Comparison of ENCODE assay signal across 8 cellular contexts in the genomic region with DNA sequence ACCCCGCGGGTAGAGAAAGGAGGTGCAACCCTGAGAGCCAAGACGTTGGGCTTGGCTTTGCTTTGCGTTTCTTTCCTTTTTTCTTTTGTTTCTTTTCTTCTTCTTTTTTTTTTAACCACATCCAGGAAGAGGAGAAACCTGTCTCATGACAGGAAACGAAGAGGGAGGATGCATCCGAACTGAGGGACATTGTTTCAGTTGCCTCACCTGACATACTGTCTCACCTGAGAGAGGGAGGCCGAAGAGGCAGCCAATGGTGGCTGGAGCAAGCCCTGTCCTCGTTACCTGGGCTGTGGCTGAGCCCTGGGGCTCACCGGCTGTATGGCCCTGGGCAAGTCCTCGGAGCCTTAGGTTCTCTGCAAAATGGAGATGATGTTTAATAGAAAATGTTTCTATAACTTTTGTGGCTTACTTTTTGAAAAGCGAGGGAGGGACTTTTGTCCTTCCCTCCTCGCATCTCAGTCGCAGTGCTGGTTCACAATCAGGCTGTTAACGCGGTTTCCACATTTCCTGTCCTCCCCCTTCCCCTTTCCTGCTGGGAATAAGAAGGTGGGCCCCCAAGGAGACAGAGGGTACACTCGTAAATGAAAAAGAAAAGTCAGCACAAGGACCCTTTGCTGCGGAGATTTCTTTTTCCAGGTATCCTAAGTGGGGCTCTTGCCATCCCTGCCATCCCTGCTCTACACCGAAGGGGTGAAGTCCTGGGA. TPM values are rescaled to one million over a fixed set of nuclear protein-coding genes. Genes with fewer than 3 reads are reported as not detected.
DNase-seq lines count a peak whose midpoint lies in the region; ATAC-seq, FAIRE-seq and TF ChIP-seq lines count a peak whose summit lies in the region.

No MANE protein-coding gene starts in this region.

- H3K27me3 Mint-ChIP-seq in T-helper 17 cell: no peaks in the 10 kb centered on the region

- peak overlapping the region; percentile 77; the same call in 1 of the 2 replicates for H2BK12ac ChIP-seq in H1 (ENCODE audit: low read depth, low read length)

- H3K23me2 ChIP-seq in H1 (ENCODE audit: low read depth, low read length): peaks cover 8% of the 10 kb centered on the region; the same call in 1 of the 2 replicates

- no peak for TF ChIP-seq RAD21 in H1 (IDR thresholded peaks at IDR 0.05 in 1 of 2, conservative IDR thresholded peaks at IDR 0.05 in 1 of 2; ENCODE audit: low read depth in 2 of 2, low read length in 2 of 2)

- peak overlapping the region; percentile 81; the same call in 1 of the 2 replicates for H4K8ac ChIP-seq in H1 (ENCODE audit: extremely low read depth, insufficient read depth, low read length)

- H3K4me1 ChIP-seq in BE2C: peaks cover 5% of the 10 kb centered on the region
- H3K4me1 ChIP-seq in H1 (replicated peaks in 1 of 4; ENCODE audit: control insufficient read depth in 3 of 4, insufficient read depth in 4 of 4, low read length in 3 of 4): peaks cover 1 to 12% (median 10%) of the 10 kb centered on the region in 4 experiments; a peak in 5 of 7 replicates
- H3K4me1 ChIP-seq in neutrophil (ENCODE audit: control insufficient read depth in 1 of 2, insufficient read depth in 1 of 2, low read depth in 1 of 2, low read length in 1 of 2): peaks cover 8% of the 10 kb centered on the region in 2 experiments

- H2BK5ac ChIP-seq in H1 (ENCODE audit: low read depth, low read length): peak overlapping the region; percentile 89

- H3K9me3 ChIP-seq in BE2C (no peaks in the 10 kb centered on the region), T-helper 17 cell (ENCODE audit: control insufficient read depth, low read length, poor library complexity, severe bottlenecking) (no peaks in the 10 kb centered on the region), H1 (ENCODE audit: insufficient read depth in 2 of 2, low read depth in 1 of 2, low read length in 1 of 2) (no peaks in the 10 kb centered on the region), neutrophil (no peaks in the 10 kb centered on the region)

- no peak overlapping the region for H2BK15ac ChIP-seq in H1 (ENCODE audit: low read length)

- TF ChIP-seq CTCF in BE2C (IDR thresholded peaks at IDR 0.05; ENCODE audit: low read depth, low read length) (no peak), H1 (IDR thresholded peaks at IDR 0.05; ENCODE audit: control extremely low read depth in 1 of 3, insufficient read depth in 1 of 3, low read depth in 1 of 3, low read length in 3 of 3) (no peak), neutrophil (IDR thresholded peaks at IDR 0.05) (no peak)

- no peak overlapping the region for H2AFZ ChIP-seq in H1 (ENCODE audit: low read length)

- POLR2A ChIA-PET in H1 (lab: Charles Lee; ENCODE audit: partially characterized antibody): interaction anchor here (0.9 to 2.1 kb wide), 9 partner anchors 20 to 175 kb away, joined by 3 to 15 read pairs (median 4); partner anchors contain the start of genes ARHGAP31, TIMMDC1 and TMEM39A

- peak overlapping the region; percentile 72 for H4K91ac ChIP-seq in H1 (replicated peaks; ENCODE audit: insufficient read length, low read length)

- H3K4ac ChIP-seq in H1 (replicated peaks; ENCODE audit: insufficient read length, low read depth, low read length): no peak overlapping the region

- H3K23ac ChIP-seq in H1 (ENCODE audit: insufficient read length): no peak overlapping the region

- H4K5ac ChIP-seq in H1 (ENCODE audit: insufficient read length, low read depth, low read length): peak overlapping the region; percentile 46

- H3K4me2 ChIP-seq in H1 (ENCODE audit: insufficient read depth in 1 of 2, low read depth in 2 of 2, low read length in 2 of 2): peak overlapping the region; percentile 85 to 97

- WGBS in H1 (ENCODE audit: extremely low coverage in 1 of 2, insufficient coverage in 1 of 2, insufficient read length in 1 of 2, insufficient replicate concordance in 2 of 2, low coverage in 1 of 2, low lambda C conversion rate in 2 of 2, missing lambda C conversion rate in 1 of 2), 2 experiments: 23% methylated on average over 15 of the region's 18 CpGs; no CpG with 5 or more reads in 1 of the 2 experiments

- FAIRE-seq in H1 (lab: Jason Lieb, UNC): peak; percentile 63

- DNase-seq in BE2C (no peak), T-helper 17 cell (peak; percentile 29 to 50 (median 34)), H1 (ENCODE audit: low read depth in 1 of 2, low spot score in 2 of 2) (peak in 1 of 2 experiments; percentile 59), middle frontal gyrus (ENCODE audit: extremely low spot score, low spot score) (no peak), NCI-H1092 treated with DMSO at 0.1 percent for 48 hours (lab: John Stamatoyannopoulos, UW) (no peak)

- H3K4me1 Mint-ChIP-seq in T-helper 17 cell: peaks cover 23% of the 10 kb centered on the region

- peak overlapping the region; percentile 80 for H2BK120ac ChIP-seq in H1 (replicated peaks; ENCODE audit: low read depth, low read length)

- no peaks in the 10 kb centered on the region for H3K36me3 Mint-ChIP-seq in T-helper 17 cell (ENCODE audit: low read depth)

- no peaks in the 10 kb centered on the region for H3K79me1 ChIP-seq in H1 (ENCODE audit: low read depth, low read length)

- H2AK5ac ChIP-seq in H1 (ENCODE audit: low read depth, low read length): no peak overlapping the region; the same call in 1 of the 2 replicates

- CTCF ChIA-PET in H1 (lab: Charles Lee; ENCODE audit: partially characterized antibody): interaction anchor here (0.7 to 2.0 kb wide), 3 partner anchors 24 to 31 kb away, joined by 3 to 10 read pairs (median 4); no protein-coding TSS in a partner anchor

- TF ChIP-seq POLR2A in H1 (IDR thresholded peaks at IDR 0.05; ENCODE audit: control extremely low read depth in 1 of 2, low read depth in 2 of 2, low read length in 2 of 2): peak in 1 of 2 experiments; percentile 52; a peak in 1 of 3 replicates

- H3K56ac ChIP-seq in H1 (replicated peaks; ENCODE audit: insufficient read length, low read depth, low read length): peak overlapping the region; percentile 52

- peak overlapping the region; percentile 90; the same call in 1 of the 2 replicates for H2BK20ac ChIP-seq in H1 (ENCODE audit: low read length)

- H3K9ac ChIP-seq in H1 (replicated peaks in 1 of 4; ENCODE audit: extremely low read depth in 1 of 4, low read depth in 3 of 4, low read length in 3 of 4): peak overlapping the region; percentile 14 to 66 (median 60); a peak in 6 of 7 replicates

- peak overlapping the region; percentile 99 for H3K27ac Mint-ChIP-seq in T-helper 17 cell

- peak overlapping the region; percentile 85 for H3K18ac ChIP-seq in H1 (ENCODE audit: extremely low read depth, low read length)

- no peak overlapping the region for H3K14ac ChIP-seq in H1 (ENCODE audit: insufficient read length)

- no peaks in the 10 kb centered on the region for H3K27me3 ChIP-seq in BE2C
- H3K27me3 ChIP-seq in H1 (replicated peaks in 1 of 4; ENCODE audit: control insufficient read depth in 3 of 4, extremely low read depth in 1 of 4, insufficient read depth in 3 of 4, low read length in 3 of 4): no peaks in the 10 kb centered on the region
- no peaks in the 10 kb centered on the region for H3K27me3 ChIP-seq in neutrophil

- H3K79me2 ChIP-seq in H1 (ENCODE audit: control insufficient read depth in 1 of 2, insufficient read depth in 2 of 2, low read length in 2 of 2): no peaks in the 10 kb centered on the region

- H3K4me3 ChIP-seq in BE2C (ENCODE audit: low read depth, low read length) (peak overlapping the region; percentile 81), H1 (ENCODE audit: extremely low read depth in 1 of 4, insufficient read depth in 2 of 4, low read depth in 3 of 4, low read length in 4 of 4) (peak overlapping the region; percentile 49 to 68 (median 66)), neutrophil (ENCODE audit: low read depth in 1 of 2, low read length in 1 of 2) (peak overlapping the region; percentile 65 to 73)

- H3K27ac ChIP-seq in H1 (ENCODE audit: low read depth, low read length) (peak overlapping the region; percentile 79), neutrophil (peak overlapping the region; percentile 70)

- H4K20me1 ChIP-seq in H1 (replicated peaks in 1 of 2; ENCODE audit: control insufficient read depth in 1 of 2, insufficient read depth in 2 of 2, low read length in 2 of 2): no peaks in the 10 kb centered on the region

- peak overlapping the region; percentile 95 for H3K4me3 Mint-ChIP-seq in T-helper 17 cell

- ATAC-seq in GM19324 (IDR thresholded peaks at IDR 0.05; ENCODE audit: low FRiP score, unreplicated experiment) (peak; percentile 26), HG03378 (IDR thresholded peaks at IDR 0.05; ENCODE audit: unreplicated experiment) (peak; percentile 42), T-helper 17 cell (peak; percentile 69)

- H3K36me3 ChIP-seq in BE2C (no peaks in the 10 kb centered on the region), H1 (ENCODE audit: control insufficient read depth in 2 of 4, insufficient read depth in 4 of 4, low read length in 3 of 4) (no peaks in the 10 kb centered on the region), neutrophil (no peaks in the 10 kb centered on the region)

- no peak for TF ChIP-seq EP300 in H1 (IDR thresholded peaks at IDR 0.05; ENCODE audit: borderline replicate concordance in 1 of 2, low read depth in 2 of 2, low read length in 2 of 2)

TF ChIP-seq in H1, 55 proteins besides CTCF, POLR2A, EP300 and RAD21:
- TF ChIP-seq TAF1 (IDR thresholded peaks at IDR 0.05; ENCODE audit: low read depth, low read length): no peak; the same call in 1 of the 2 replicates
- peak; percentile 39; the same call in 1 of the 2 replicates for TF ChIP-seq YY1 (IDR thresholded peaks at IDR 0.05; ENCODE audit: low read depth, low read length)
- TF ChIP-seq POLR2AphosphoS5 (IDR thresholded peaks at IDR 0.05; ENCODE audit: low read depth, low read length): 0 out of 2 replicates have a peak, but pooled peaks have one; percentile 33
- 0 out of 2 replicates have a peak, but pooled peaks have one; percentile 30 for TF ChIP-seq PHF8 (conservative IDR thresholded peaks at IDR 0.05; ENCODE audit: low read depth, low read length)
- TF ChIP-seq RXRA (IDR thresholded peaks at IDR 0.05; ENCODE audit: insufficient read depth, low read depth, low read length): no peak
- TF ChIP-seq JUN (IDR thresholded peaks at IDR 0.05; ENCODE audit: low read depth, low read length): no peak

RNA-seq across cellular contexts. Expression of gene ARHGAP31, which starts 29.4 kb away (rescaled TPM):
- 2.5 TPM for polyA plus RNA-seq in BE2C (2012; ENCODE audit: insufficient read depth, insufficient read length, low read depth)
- 10 to 100 TPM; 11.4 to 11.8 TPM for total RNA-seq in T-helper 17 cell
- total RNA-seq in H1 (2021; fragmentation: NEBNext Ultra II Directional; extraction: Animal tissue kit (Norgen Biotek cat#: 25700)): 4.9 and 7.6 TPM in 2 replicates
- 1.1 and 2.3 TPM in 2 replicates for polyA plus RNA-seq in H1 (2011; rRNA removed)
- polyA plus RNA-seq in H1 (2011; cell fraction: cytosol; rRNA removed): 1.8 TPM
- 2.4 TPM for polyA plus RNA-seq in H1 (2011; cell fraction: nucleus; rRNA removed)
- polyA plus RNA-seq in H1 (2012, experiment 1 of 2): 1.3 to 2.2 TPM (median 2.0 TPM) in 4 replicates
- polyA plus RNA-seq in H1 (2012, experiment 2 of 2): 0.96 TPM
- polyA plus RNA-seq in H1 (2013, experiment 1 of 2): 1.7 TPM
- 1.6 TPM for polyA plus RNA-seq in H1 (2013, experiment 2 of 2)
- 4.4 and 8.3 TPM in 2 replicates for polyA minus RNA-seq in H1 (2011; rRNA and poly(A)+ RNA removed)
- 2.6 TPM for polyA minus RNA-seq in H1 (2011; cell fraction: cytosol; rRNA and poly(A)+ RNA removed)
- 3.2 TPM for polyA minus RNA-seq in H1 (2011; cell fraction: nucleus; rRNA and poly(A)+ RNA removed)

Comparison
In these comparisons a context has a peak if more than half of its experiments do, and no peak if none do; other contexts are left out.
1. DNase-seq: peak in T-helper 17 cell (3 of 3); none in BE2C (single experiment), middle frontal gyrus (single experiment) and NCI-H1092 treated with DMSO at 0.1 percent for 48 hours (single experiment).
2. Peak in every context shown above with its lines, with median percentiles within 50 percentile points of each other: H3K4me3 ChIP-seq and ATAC-seq.